In the genomic region with DNA sequence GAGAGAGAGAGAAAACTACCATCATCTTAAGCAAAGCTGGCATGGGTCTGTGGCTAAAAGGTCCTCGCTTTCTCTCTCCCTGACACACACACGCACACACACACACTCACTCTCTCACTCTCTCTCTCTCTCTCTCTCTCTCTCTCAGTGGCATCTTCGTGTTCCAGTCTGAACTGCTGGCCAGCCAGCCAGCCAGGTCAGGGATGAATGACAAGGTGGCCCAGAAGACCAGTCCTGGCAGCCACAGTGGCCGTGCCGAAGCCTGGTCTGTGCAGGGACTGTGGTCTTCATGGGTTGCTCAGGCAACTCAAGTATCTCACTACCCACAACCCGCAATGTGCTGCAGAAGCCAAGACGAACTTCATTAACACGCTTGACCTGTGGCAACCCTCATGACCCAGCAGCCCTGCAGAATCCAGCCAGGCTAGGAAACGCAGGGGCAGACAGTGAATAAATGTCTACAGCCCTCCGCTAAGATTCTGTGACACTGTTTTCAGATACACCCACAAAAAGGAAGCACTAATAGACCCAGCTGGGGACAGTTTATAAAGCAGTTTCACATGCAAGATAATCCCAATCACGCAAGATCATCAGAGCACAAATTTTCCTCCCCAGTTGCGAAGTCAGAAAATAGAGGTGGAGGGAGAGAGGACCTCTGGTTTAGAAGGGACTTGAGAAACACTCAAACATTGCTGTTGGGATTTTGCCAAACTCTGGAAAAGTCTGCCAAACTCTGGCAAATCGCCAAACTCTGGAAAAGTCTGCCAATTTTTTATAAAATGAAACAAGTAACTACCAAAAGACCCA, we compare ENCODE assay signal across 8 cellular contexts.
DNase-seq lines count a peak whose midpoint lies in the region; ATAC-seq lines count a peak whose summit lies in the region.

No MANE protein-coding gene starts in this region.

- ATAC-seq in T-helper 17 cell (no peak), left lobe of liver (peak; percentile 30), GM19452 (IDR thresholded peaks at IDR 0.05; ENCODE audit: unreplicated experiment) (no peak)

- no peaks in the 10 kb centered on the region for H3K36me3 Mint-ChIP-seq in T-helper 17 cell (ENCODE audit: low read depth)

- H3K4me1 Mint-ChIP-seq in T-helper 17 cell, result peaks cover 19% of the 10 kb centered on the region

- no peaks in the 10 kb centered on the region for H3K27me3 Mint-ChIP-seq in T-helper 17 cell

- no peaks in the 10 kb centered on the region for H3K9me3 ChIP-seq in T-helper 17 cell (ENCODE audit: control insufficient read depth, low read length, poor library complexity, severe bottlenecking)

- DNase-seq in activated CD8-positive, alpha-beta memory T cell treated with anti-CD3 and anti-CD28 coated beads for 24 hours, result peak; percentile 52
- DNase-seq in activated CD8-positive, alpha-beta memory T cell treated with anti-CD3 and anti-CD28 coated beads, Interleukin-2, amount 50 U/mL, for 4 hours, result no peak
- no peak for DNase-seq in T-helper 17 cell
- no peak for DNase-seq in left lobe of liver (ENCODE audit: low spot score)
- DNase-seq in ureter (ENCODE audit: low spot score), result peak; percentile 43
- no peak for DNase-seq in T-helper 9 cell
- no peak for DNase-seq in GM19238 (ENCODE audit: insufficient read length, low spot score)

- H3K4me3 Mint-ChIP-seq in T-helper 17 cell, result no peak overlapping the region

- H3K27ac Mint-ChIP-seq in T-helper 17 cell, result peak overlapping the region; percentile 39

Comparison
In these comparisons a context has a peak if more than half of its experiments do, and no peak if none do; other contexts are left out.
1. DNase-seq: peak in activated CD8-positive, alpha-beta memory T cell treated with anti-CD3 and anti-CD28 coated beads for 24 hours (single experiment) and ureter (single experiment); none in activated CD8-positive, alpha-beta memory T cell treated with anti-CD3 and anti-CD28 coated beads, Interleukin-2, amount 50 U/mL, for 4 hours (single experiment), T-helper 17 cell (0 of 3), left lobe of liver (single experiment), T-helper 9 cell (single experiment) and GM19238 (single experiment).